Comparison of ENCODE assay signal across 16 cellular contexts in genomic region chr12:52801773-52802172, GRCh38. TPM values are rescaled to one million over a fixed set of nuclear protein-coding genes. Genes with fewer than 3 reads are reported as not detected.
A peak's percentile ranks its signal among the peaks of the same experiment; 100 is the strongest.
DNase-seq lines count a peak whose midpoint lies in the region; ATAC-seq, FAIRE-seq and TF ChIP-seq lines count a peak whose summit lies in the region.
"Had no signal": no experiment of that assay in that cellular context is flagged by ENCODE, and none has a peak within 500 bp of the region (broad histone marks: within the 10 kb centered on the region; RNA-seq: fewer than 3 reads in every experiment).

No MANE protein-coding gene starts in this region.

- no peaks in the 10 kb centered on the region for H3K9me3 Mint-ChIP-seq in MCF 10A (ENCODE audit: unreplicated experiment)
- H3K9me3 Mint-ChIP-seq: CD8-positive, alpha-beta memory T cell had no signal

- no peaks in the 10 kb centered on the region for H3K36me3 Mint-ChIP-seq in MCF 10A (ENCODE audit: insufficient read depth, unreplicated experiment)
- H3K36me3 Mint-ChIP-seq: CD8-positive, alpha-beta memory T cell had no signal

- peak overlapping the region; percentile 82; the same call in 1 of the 2 replicates for H2BK12ac ChIP-seq in H1 (ENCODE audit: low read depth, low read length)

- CTCF ChIA-PET in PC-3 (lab: Charles Lee) = no interaction called here
- CTCF ChIA-PET in H1 (lab: Charles Lee; ENCODE audit: partially characterized antibody) = interaction anchor here (0.9 to 3.3 kb wide), 8 partner anchors 11 to 179 kb away, joined by 3 to 20 read pairs (median 4); no protein-coding TSS in a partner anchor
- CTCF ChIA-PET in MCF 10A (lab: Yijun Ruan, JAX) = interaction anchor here (0.7 kb wide), 1 partner anchor 9 kb away, joined by 3 read pairs; no protein-coding TSS in a partner anchor

- H3K9me2 ChIP-seq in PC-3 (replicated peaks; ENCODE audit: low read length) = no peaks in the 10 kb centered on the region

- H4K5ac ChIP-seq in H1 (ENCODE audit: insufficient read length, low read depth, low read length) = no peak overlapping the region

- H3K4ac ChIP-seq in H1 (replicated peaks; ENCODE audit: insufficient read length, low read depth, low read length) = no peak overlapping the region

- H2BK15ac ChIP-seq in H1 (ENCODE audit: low read length) = peak overlapping the region; percentile 6; the same call in 1 of the 2 replicates

- H3K4me1 ChIP-seq in PC-3 (ENCODE audit: insufficient read depth, low read length) (peaks cover 51% of the 10 kb centered on the region), H1 (replicated peaks in 1 of 4; ENCODE audit: control insufficient read depth in 3 of 4, insufficient read depth in 4 of 4, low read length in 3 of 4) (peaks cover 3 to 17% (median 6%) of the 10 kb centered on the region in 4 experiments)

- H3K79me1 ChIP-seq in H1 (ENCODE audit: low read depth, low read length) = no peaks in the 10 kb centered on the region

- H3K23ac ChIP-seq in H1 (ENCODE audit: insufficient read length) = no peak overlapping the region

- TF ChIP-seq POLR2A in H1 (IDR thresholded peaks at IDR 0.05; ENCODE audit: control extremely low read depth in 1 of 2, low read depth in 2 of 2, low read length in 2 of 2) = no peak

- no peak for TF ChIP-seq EP300 in H1 (IDR thresholded peaks at IDR 0.05; ENCODE audit: borderline replicate concordance in 1 of 2, low read depth in 2 of 2, low read length in 2 of 2)

- peaks cover 2% of the 10 kb centered on the region; the same call in 1 of the 2 replicates for H3K23me2 ChIP-seq in H1 (ENCODE audit: low read depth, low read length)

- TF ChIP-seq CTCF in PC-3 (conservative IDR thresholded peaks at IDR 0.05; ENCODE audit: low read depth, low read length) (no peak), H1 (IDR thresholded peaks at IDR 0.05; ENCODE audit: control extremely low read depth in 1 of 3, insufficient read depth in 1 of 3, low read depth in 1 of 3, low read length in 3 of 3) (peak in 1 of 3 experiments; percentile 3; a peak in 1 of 4 replicates), MCF 10A (IDR thresholded peaks at IDR 0.05; ENCODE audit: unreplicated experiment) (no peak)

- H3K4me2 ChIP-seq in PC-3 (ENCODE audit: low read length) (no peak overlapping the region), H1 (ENCODE audit: insufficient read depth in 1 of 2, low read depth in 2 of 2, low read length in 2 of 2) (no peak overlapping the region)

- H4K91ac ChIP-seq in H1 (replicated peaks; ENCODE audit: insufficient read length, low read length) = no peak overlapping the region

- no peak overlapping the region for H3K27ac Mint-ChIP-seq in MCF 10A (ENCODE audit: low read depth, unreplicated experiment)

- H2BK120ac ChIP-seq in H1 (replicated peaks; ENCODE audit: low read depth, low read length) = no peak overlapping the region

- ATAC-seq in PC-3 (no peak), HG03571 (IDR thresholded peaks at IDR 0.05; ENCODE audit: unreplicated experiment) (no peak)
- ATAC-seq: HCT116 had no signal

- intact Hi-C loops in PC-3 (cut with micrococcal nuclease) = loop anchor here (5.0 kb wide), 1 partner anchor 59 kb away; no protein-coding TSS in a partner anchor
- intact Hi-C loops in MCF 10A (cut with micrococcal nuclease) = no loop called here

- no peak overlapping the region for H3K4me3 Mint-ChIP-seq in MCF 10A (ENCODE audit: unreplicated experiment)
- H3K4me3 Mint-ChIP-seq: CD8-positive, alpha-beta memory T cell had no signal

- BruUV-seq in PC-3 (replicated peaks; lab: Mats Ljungman, UMichigan) = no TSS peak
- no TSS peak for BruUV-seq in MCF 10A (replicated peaks; lab: Mats Ljungman, UMichigan)

- H3F3A ChIP-seq in PC-3 (ENCODE audit: low read length, unreplicated experiment) = no peaks in the 10 kb centered on the region

- H3K27ac ChIP-seq in PC-3 (ENCODE audit: low read length) (0 out of 2 replicates have a peak overlapping the region, but pooled peaks have one; percentile 89), H1 (ENCODE audit: low read depth, low read length) (no peak overlapping the region)

- no peak overlapping the region for H3K14ac ChIP-seq in H1 (ENCODE audit: insufficient read length)

- TF ChIP-seq RAD21 in H1 (IDR thresholded peaks at IDR 0.05 in 1 of 2, conservative IDR thresholded peaks at IDR 0.05 in 1 of 2; ENCODE audit: low read depth in 2 of 2, low read length in 2 of 2) = no peak

- POLR2A ChIA-PET in PC-3 (lab: Charles Lee; ENCODE audit: unreplicated experiment) (no interaction called here), H1 (lab: Charles Lee; ENCODE audit: partially characterized antibody) (interaction anchor here (1.1 kb wide), 1 partner anchor 13 kb away, joined by 3 read pairs; no protein-coding TSS in a partner anchor), MCF 10A (lab: Yijun Ruan, JAX) (interaction anchor here (0.6 kb wide), 1 partner anchor 328 kb away, joined by 4 read pairs; the partner anchor contains the start of gene KRT6C)

- H3K27me3 Mint-ChIP-seq in MCF 10A (ENCODE audit: insufficient read depth, unreplicated experiment) = peaks cover 15% of the 10 kb centered on the region

- H3K79me2 ChIP-seq in PC-3 (ENCODE audit: low read length) (no peaks in the 10 kb centered on the region), H1 (ENCODE audit: control insufficient read depth in 1 of 2, insufficient read depth in 2 of 2, low read length in 2 of 2) (no peaks in the 10 kb centered on the region)

- H3K18ac ChIP-seq in H1 (ENCODE audit: extremely low read depth, low read length) = no peak overlapping the region

- H2AFZ ChIP-seq in PC-3 (ENCODE audit: low read length) = no peak overlapping the region
- no peak overlapping the region for H2AFZ ChIP-seq in H1 (ENCODE audit: low read length)

- no peak overlapping the region for H3K56ac ChIP-seq in H1 (replicated peaks; ENCODE audit: insufficient read length, low read depth, low read length)

- no peak for FAIRE-seq in H1 (lab: Jason Lieb, UNC)
- FAIRE-seq: GM19239, H54 had no signal

- 91% methylated on average over 3 of the region's 3 CpGs; no CpG with 5 or more reads in 1 of the 2 experiments for WGBS in H1 (ENCODE audit: extremely low coverage in 1 of 2, insufficient coverage in 1 of 2, insufficient read length in 1 of 2, insufficient replicate concordance in 2 of 2, low coverage in 1 of 2, low lambda C conversion rate in 2 of 2, missing lambda C conversion rate in 1 of 2), 2 experiments

- H3K27me3 ChIP-seq in PC-3 (ENCODE audit: low read length) (no peaks in the 10 kb centered on the region), H1 (replicated peaks in 1 of 4; ENCODE audit: control insufficient read depth in 3 of 4, extremely low read depth in 1 of 4, insufficient read depth in 3 of 4, low read length in 3 of 4) (no peaks in the 10 kb centered on the region)

- H3K9ac ChIP-seq in PC-3 (ENCODE audit: low read length) (no peak overlapping the region), H1 (replicated peaks in 1 of 4; ENCODE audit: extremely low read depth in 1 of 4, low read depth in 3 of 4, low read length in 3 of 4) (no peak overlapping the region; a peak in 1 of 7 replicates)

- H3K36me3 ChIP-seq in PC-3 (ENCODE audit: low read depth, low read length) = no peaks in the 10 kb centered on the region
- H3K36me3 ChIP-seq in H1 (ENCODE audit: control insufficient read depth in 2 of 4, insufficient read depth in 4 of 4, low read length in 3 of 4) = no peaks in the 10 kb centered on the region

- peaks cover 21% of the 10 kb centered on the region for H3K4me1 Mint-ChIP-seq in MCF 10A (ENCODE audit: insufficient read depth, unreplicated experiment)
- H3K4me1 Mint-ChIP-seq: CD8-positive, alpha-beta memory T cell had no signal

- peak overlapping the region; percentile 80; the same call in 1 of the 2 replicates for H2AK5ac ChIP-seq in H1 (ENCODE audit: low read depth, low read length)

- H3K9me3 ChIP-seq in PC-3 (ENCODE audit: low read length) (no peaks in the 10 kb centered on the region), H1 (ENCODE audit: insufficient read depth in 2 of 2, low read depth in 1 of 2, low read length in 1 of 2) (no peaks in the 10 kb centered on the region)
- H3K9me3 ChIP-seq: Caco-2 had no signal

- DNase-seq in NCI-H748 (lab: John Stamatoyannopoulos, UW; ENCODE audit: unreplicated experiment) (peak; percentile 45), NCI-H748 treated with DMSO at 0.1 percent for 48 hours (lab: John Stamatoyannopoulos, UW) (no peak), PC-3 (no peak), H1 (ENCODE audit: low read depth in 1 of 2, low spot score in 2 of 2) (no peak), MCF 10A (ENCODE audit: unreplicated experiment) (no peak), activated gamma-delta T cell (lab: John Stamatoyannopoulos, UW) (no peak)
- DNase-seq: Caco-2; CD8-positive, alpha-beta memory T cell; DMS53; GF-D8 had no signal

- H4K8ac ChIP-seq in H1 (ENCODE audit: extremely low read depth, insufficient read depth, low read length) = no peak overlapping the region

- H3K4me3 ChIP-seq in PC-3 (ENCODE audit: low read length) (no peak overlapping the region), H1 (ENCODE audit: extremely low read depth in 1 of 4, insufficient read depth in 2 of 4, low read depth in 3 of 4, low read length in 4 of 4) (no peak overlapping the region)

- H2BK5ac ChIP-seq in H1 (ENCODE audit: low read depth, low read length) = peak overlapping the region; percentile 35; the same call in 1 of the 2 replicates

- no peaks in the 10 kb centered on the region for H4K20me1 ChIP-seq in PC-3 (ENCODE audit: low read length)
- no peaks in the 10 kb centered on the region for H4K20me1 ChIP-seq in H1 (replicated peaks in 1 of 2; ENCODE audit: control insufficient read depth in 1 of 2, insufficient read depth in 2 of 2, low read length in 2 of 2)

- H2BK20ac ChIP-seq in H1 (ENCODE audit: low read length) = no peak overlapping the region

RNA-seq across cellular contexts. Expression of gene KRT3, which starts 5.9 kb away (rescaled TPM):
- total RNA-seq in PC-3 (2014; rRNA removed) (0.17 and 0.33 TPM in 2 replicates), MCF 10A (2022) (not detected in 2 replicates)
- not detected in 2 replicates for total RNA-seq in H1 (2021; fragmentation: NEBNext Ultra II Directional; extraction: Animal tissue kit (Norgen Biotek cat#: 25700))
- not detected in 2 replicates for polyA plus RNA-seq in H1 (2011; rRNA removed)
- 0.03 TPM for polyA plus RNA-seq in H1 (2011; cell fraction: cytosol; rRNA removed)
- polyA plus RNA-seq in H1 (2011; cell fraction: nucleus; rRNA removed) = not detected
- not detected in 4 replicates for polyA plus RNA-seq in H1 (2012, experiment 1 of 2)
- not detected for polyA plus RNA-seq in H1 (2012, experiment 2 of 2)
- not detected for polyA plus RNA-seq in H1 (2013, experiment 1 of 2)
- not detected for polyA plus RNA-seq in H1 (2013, experiment 2 of 2)
- not detected in 2 replicates for polyA minus RNA-seq in H1 (2011; rRNA and poly(A)+ RNA removed)
- polyA minus RNA-seq in H1 (2011; cell fraction: cytosol; rRNA and poly(A)+ RNA removed) = not detected
- polyA minus RNA-seq in H1 (2011; cell fraction: nucleus; rRNA and poly(A)+ RNA removed) = not detected
- total RNA-seq: A673; Caco-2; CD8-positive, alpha-beta memory T cell had no signal
- polyA plus RNA-seq: BJ; CD8-positive, alpha-beta memory T cell had no signal

RNA-seq across cellular contexts. Expression of gene KRT4, which starts 12.1 kb away (rescaled TPM):
- total RNA-seq in PC-3 (2014; rRNA removed) (20.7 and 23.0 TPM in 2 replicates), MCF 10A (2022) (not detected in 2 replicates)
- not detected in 2 replicates for total RNA-seq in H1 (2021; fragmentation: NEBNext Ultra II Directional; extraction: Animal tissue kit (Norgen Biotek cat#: 25700))
- polyA plus RNA-seq in H1 (2011; rRNA removed) = 0.06 TPM in 1 of 2 replicates, not detected in the other
- polyA plus RNA-seq in H1 (2011; cell fraction: cytosol; rRNA removed) = not detected
- polyA plus RNA-seq in H1 (2011; cell fraction: nucleus; rRNA removed) = not detected
- not detected in 4 replicates for polyA plus RNA-seq in H1 (2012, experiment 1 of 2)
- polyA plus RNA-seq in H1 (2012, experiment 2 of 2) = not detected
- 0.02 TPM for polyA plus RNA-seq in H1 (2013, experiment 1 of 2)
- polyA plus RNA-seq in H1 (2013, experiment 2 of 2) = not detected
- not detected in 2 replicates for polyA minus RNA-seq in H1 (2011; rRNA and poly(A)+ RNA removed)
- polyA minus RNA-seq in H1 (2011; cell fraction: cytosol; rRNA and poly(A)+ RNA removed) = not detected
- polyA minus RNA-seq in H1 (2011; cell fraction: nucleus; rRNA and poly(A)+ RNA removed) = not detected
- total RNA-seq: A673; CD8-positive, alpha-beta memory T cell had no signal
- polyA plus RNA-seq: CD8-positive, alpha-beta memory T cell had no signal

RNA-seq across cellular contexts. Expression of gene KRT76, which starts 24.6 kb away (rescaled TPM):
- total RNA-seq in PC-3 (2014; rRNA removed) (not detected in 2 replicates), MCF 10A (2022) (not detected in 2 replicates)
- not detected in 2 replicates for total RNA-seq in H1 (2021; fragmentation: NEBNext Ultra II Directional; extraction: Animal tissue kit (Norgen Biotek cat#: 25700))
- polyA plus RNA-seq in H1 (2011; rRNA removed) = not detected in 2 replicates
- polyA plus RNA-seq in H1 (2011; cell fraction: cytosol; rRNA removed) = not detected
- polyA plus RNA-seq in H1 (2011; cell fraction: nucleus; rRNA removed) = not detected
- not detected in 4 replicates for polyA plus RNA-seq in H1 (2012, experiment 1 of 2)
- not detected for polyA plus RNA-seq in H1 (2012, experiment 2 of 2)
- not detected for polyA plus RNA-seq in H1 (2013, experiment 1 of 2)
- not detected for polyA plus RNA-seq in H1 (2013, experiment 2 of 2)
- polyA minus RNA-seq in H1 (2011; rRNA and poly(A)+ RNA removed) = not detected in 2 replicates
- polyA minus RNA-seq in H1 (2011; cell fraction: cytosol; rRNA and poly(A)+ RNA removed) = not detected
- not detected for polyA minus RNA-seq in H1 (2011; cell fraction: nucleus; rRNA and poly(A)+ RNA removed)
- total RNA-seq: A673; Caco-2; CD8-positive, alpha-beta memory T cell had no signal
- polyA plus RNA-seq: BJ; CD8-positive, alpha-beta memory T cell had no signal

RNA-seq across cellular contexts. Expression of gene KRT79, which starts 32.3 kb away (rescaled TPM):
- 0.46 TPM in 1 of 2 replicates, not detected in the other for total RNA-seq in PC-3 (2014; rRNA removed)
- not detected in 2 replicates for total RNA-seq in H1 (2021; fragmentation: NEBNext Ultra II Directional; extraction: Animal tissue kit (Norgen Biotek cat#: 25700))
- not detected in 2 replicates for polyA plus RNA-seq in H1 (2011; rRNA removed)
- polyA plus RNA-seq in H1 (2011; cell fraction: cytosol; rRNA removed) = not detected
- polyA plus RNA-seq in H1 (2011; cell fraction: nucleus; rRNA removed) = not detected
- not detected in 4 replicates for polyA plus RNA-seq in H1 (2012, experiment 1 of 2)
- not detected for polyA plus RNA-seq in H1 (2012, experiment 2 of 2)
- not detected for polyA plus RNA-seq in H1 (2013, experiment 1 of 2)
- not detected for polyA plus RNA-seq in H1 (2013, experiment 2 of 2)
- not detected in 2 replicates for polyA minus RNA-seq in H1 (2011; rRNA and poly(A)+ RNA removed)
- polyA minus RNA-seq in H1 (2011; cell fraction: cytosol; rRNA and poly(A)+ RNA removed) = not detected
- not detected for polyA minus RNA-seq in H1 (2011; cell fraction: nucleus; rRNA and poly(A)+ RNA removed)
- total RNA-seq in MCF 10A (2022) = not detected in 2 replicates
- total RNA-seq: A673; Caco-2; CD8-positive, alpha-beta memory T cell had no signal
- polyA plus RNA-seq: BJ; CD8-positive, alpha-beta memory T cell had no signal

RNA-seq across cellular contexts. Expression of gene KRT78, which starts 47.0 kb away (rescaled TPM):
- 0.12 and 0.15 TPM in 2 replicates for total RNA-seq in PC-3 (2014; rRNA removed)
- not detected in 2 replicates for total RNA-seq in H1 (2021; fragmentation: NEBNext Ultra II Directional; extraction: Animal tissue kit (Norgen Biotek cat#: 25700))
- not detected in 2 replicates for polyA plus RNA-seq in H1 (2011; rRNA removed)
- not detected for polyA plus RNA-seq in H1 (2011; cell fraction: cytosol; rRNA removed)
- polyA plus RNA-seq in H1 (2011; cell fraction: nucleus; rRNA removed) = not detected
- not detected in 4 replicates for polyA plus RNA-seq in H1 (2012, experiment 1 of 2)
- polyA plus RNA-seq in H1 (2012, experiment 2 of 2) = not detected
- polyA plus RNA-seq in H1 (2013, experiment 1 of 2) = not detected
- polyA plus RNA-seq in H1 (2013, experiment 2 of 2) = not detected
- not detected in 2 replicates for polyA minus RNA-seq in H1 (2011; rRNA and poly(A)+ RNA removed)
- polyA minus RNA-seq in H1 (2011; cell fraction: cytosol; rRNA and poly(A)+ RNA removed) = not detected
- polyA minus RNA-seq in H1 (2011; cell fraction: nucleus; rRNA and poly(A)+ RNA removed) = not detected
- not detected in 2 replicates for total RNA-seq in MCF 10A (2022)
- total RNA-seq: A673; Caco-2; CD8-positive, alpha-beta memory T cell had no signal
- polyA plus RNA-seq: BJ; CD8-positive, alpha-beta memory T cell had no signal

Comparison
In these comparisons a context has a peak if more than half of its experiments do, and no peak if none do; other contexts are left out.
1. RNA of gene KRT4, which starts 12.1 kb away (total RNA-seq): 20.7 to 23.0 TPM in PC-3; not detected in H1 and not detected in MCF 10A; every median in the first group is over 10 times any median in the second.